In genomic region chr1:214991691-214992315, GRCh38 we compare ENCODE assay signal across 27 cellular contexts.
"Had no signal": no experiment of that assay in that cellular context is flagged by ENCODE, and none has a peak within 500 bp of the region (broad histone marks: within the 10 kb centered on the region; RNA-seq: fewer than 3 reads in every experiment).

No MANE protein-coding gene starts in this region.

- H3K9ac ChIP-seq: neural progenitor cell had no signal

- H3K27me3 ChIP-seq: neural progenitor cell, neutrophil, ovary, right atrium auricular region, right lobe of liver, stomach, tibial artery, uterus had no signal

- DNase-seq: islet precursor cell; left ventricle myocardium inferior; mesendoderm; naive B cell; natural killer cell; nephron progenitor cell; occipital lobe; ovary; right lobe of liver; stimulated activated CD4-positive, alpha-beta T cell treated with anti-CD3 and anti-CD28 coated beads, Interleukin-1b, Interleukin-23, amount 100 ng/mL, for 48 hours; stimulated activated CD4-positive, alpha-beta T cell treated with anti-CD3 and anti-CD28 coated beads, Interleukin-2, amount 100 ng/mL, for 48 hours; stimulated activated CD4-positive, alpha-beta T cell treated with anti-CD3 and anti-CD28 coated beads, Interleukin-4, amount 100 ng/mL, for 4 hours; stimulated activated CD8-positive, alpha-beta memory T cell treated with anti-CD3 and anti-CD28 coated beads, Interleukin-4, amount 100 ng/mL, for 48 hours; stimulated activated naive B cell treated with anti-CD40 and anti-IgM and Interleukin-4, amounts not matched to agents 10 μg/mL and 1 μg/mL and 100 μg/mL, for 72 hours; stimulated activated naive CD8-positive, alpha-beta T cell treated with anti-CD3 and anti-CD28 coated beads, Interleukin-15, Interleukin-2, amounts not matched to agents 100 U/mL and 50 U/mL, for 24 hours; stomach; tibial artery; uterus had no signal

- H3K4me1 ChIP-seq: left ventricle myocardium inferior, neural progenitor cell, right atrium auricular region, right lobe of liver, stomach, tibial artery, uterus had no signal

- H3K36me3 ChIP-seq: left ventricle myocardium inferior, neural progenitor cell, neutrophil, ovary, right atrium auricular region, right lobe of liver, stomach, thoracic aorta, tibial artery, uterus had no signal

- H3K4me1 Mint-ChIP-seq: naive B cell; natural killer cell; neural progenitor cell; stimulated activated naive B cell treated with anti-CD40 and anti-IgM and Interleukin-4, amounts not matched to agents 10 μg/mL and 1 μg/mL and 100 μg/mL, for 72 hours had no signal

- H3K27ac ChIP-seq: left ventricle myocardium inferior, neural progenitor cell, neutrophil, ovary, right atrium auricular region, right lobe of liver, stomach, thoracic aorta, tibial artery, uterus had no signal

- H3K4me3 Mint-ChIP-seq: mesothelial cell of epicardium; naive B cell; natural killer cell; nephron progenitor cell; neural progenitor cell; stimulated activated naive B cell treated with anti-CD40 and anti-IgM and Interleukin-4, amounts not matched to agents 10 μg/mL and 1 μg/mL and 100 μg/mL, for 72 hours; type B pancreatic cell had no signal

- H3K27me3 Mint-ChIP-seq: naive B cell; stimulated activated naive B cell treated with anti-CD40 and anti-IgM and Interleukin-4, amounts not matched to agents 10 μg/mL and 1 μg/mL and 100 μg/mL, for 72 hours had no signal

- H3K36me3 Mint-ChIP-seq: mesothelial cell of epicardium; naive B cell; natural killer cell; neural progenitor cell; stimulated activated naive B cell treated with anti-CD40 and anti-IgM and Interleukin-4, amounts not matched to agents 10 μg/mL and 1 μg/mL and 100 μg/mL, for 72 hours; type B pancreatic cell had no signal

- H3K4me2 ChIP-seq: neural progenitor cell, smooth muscle cell had no signal

- H3K27ac Mint-ChIP-seq: mesothelial cell of epicardium; natural killer cell; nephron progenitor cell; neural progenitor cell; progenitor cell of endocrine pancreas; stimulated activated naive B cell treated with anti-CD40 and anti-IgM and Interleukin-4, amounts not matched to agents 10 μg/mL and 1 μg/mL and 100 μg/mL, for 72 hours; type B pancreatic cell had no signal

- H3K4me3 ChIP-seq: left ventricle myocardium inferior, lung, neural progenitor cell, ovary, right atrium auricular region, right lobe of liver, smooth muscle cell, stomach, thoracic aorta, tibial artery, uterus had no signal

- H3K9me3 ChIP-seq: left ventricle myocardium inferior, neutrophil, ovary, right atrium auricular region, right lobe of liver, stomach, thoracic aorta, tibial artery, uterus had no signal

- H2AFZ ChIP-seq: neural progenitor cell had no signal

- ATAC-seq: natural killer cell; right lobe of liver; stimulated activated naive B cell treated with anti-CD40 and anti-IgM and Interleukin-4, amounts not matched to agents 10 μg/mL and 1 μg/mL and 100 μg/mL, for 72 hours; stimulated activated naive CD8-positive, alpha-beta T cell treated with anti-CD3 and anti-CD28 coated beads, Interleukin-15, Interleukin-2, amounts not matched to agents 100 U/mL and 50 U/mL, for 24 hours had no signal

- H3K9me3 Mint-ChIP-seq: mesothelial cell of epicardium, nephron progenitor cell, neural progenitor cell, type B pancreatic cell had no signal
